ENCODE assay signal across 1 cellular context in the genomic region with DNA sequence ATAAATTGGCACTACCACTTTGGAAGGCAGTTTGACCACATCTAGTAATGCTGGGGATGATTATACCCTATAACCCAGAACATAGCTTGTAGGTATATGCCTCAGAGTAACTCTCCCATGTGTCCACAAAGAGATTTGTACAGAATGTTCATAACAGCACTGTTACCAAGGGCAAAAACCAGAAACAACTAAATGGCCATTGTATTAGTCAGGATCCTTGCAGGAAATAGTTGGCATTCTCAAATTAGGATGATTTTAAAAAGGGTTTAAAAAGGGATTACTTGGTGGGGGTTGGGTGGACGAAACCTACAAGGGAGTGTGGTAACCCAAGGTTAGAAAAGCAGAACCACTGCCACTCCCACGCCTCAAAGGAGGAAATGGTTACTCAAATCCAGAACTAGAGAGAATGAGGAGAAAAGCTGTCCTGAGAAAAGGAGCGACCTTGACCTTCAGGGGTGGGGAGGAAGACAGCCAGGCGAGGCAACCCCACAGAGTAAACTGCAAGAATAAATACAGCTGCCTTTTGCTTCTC.
A peak's percentile ranks its signal among the peaks of the same experiment; 100 is the strongest.
TF ChIP-seq lines count a peak whose summit lies in the region.

No MANE protein-coding gene starts in this region.

TF ChIP-seq in GM12878, 131 proteins besides CTCF, POLR2A, EP300 and RAD21 (continued from another document):
- TF ChIP-seq, protein P1, sequence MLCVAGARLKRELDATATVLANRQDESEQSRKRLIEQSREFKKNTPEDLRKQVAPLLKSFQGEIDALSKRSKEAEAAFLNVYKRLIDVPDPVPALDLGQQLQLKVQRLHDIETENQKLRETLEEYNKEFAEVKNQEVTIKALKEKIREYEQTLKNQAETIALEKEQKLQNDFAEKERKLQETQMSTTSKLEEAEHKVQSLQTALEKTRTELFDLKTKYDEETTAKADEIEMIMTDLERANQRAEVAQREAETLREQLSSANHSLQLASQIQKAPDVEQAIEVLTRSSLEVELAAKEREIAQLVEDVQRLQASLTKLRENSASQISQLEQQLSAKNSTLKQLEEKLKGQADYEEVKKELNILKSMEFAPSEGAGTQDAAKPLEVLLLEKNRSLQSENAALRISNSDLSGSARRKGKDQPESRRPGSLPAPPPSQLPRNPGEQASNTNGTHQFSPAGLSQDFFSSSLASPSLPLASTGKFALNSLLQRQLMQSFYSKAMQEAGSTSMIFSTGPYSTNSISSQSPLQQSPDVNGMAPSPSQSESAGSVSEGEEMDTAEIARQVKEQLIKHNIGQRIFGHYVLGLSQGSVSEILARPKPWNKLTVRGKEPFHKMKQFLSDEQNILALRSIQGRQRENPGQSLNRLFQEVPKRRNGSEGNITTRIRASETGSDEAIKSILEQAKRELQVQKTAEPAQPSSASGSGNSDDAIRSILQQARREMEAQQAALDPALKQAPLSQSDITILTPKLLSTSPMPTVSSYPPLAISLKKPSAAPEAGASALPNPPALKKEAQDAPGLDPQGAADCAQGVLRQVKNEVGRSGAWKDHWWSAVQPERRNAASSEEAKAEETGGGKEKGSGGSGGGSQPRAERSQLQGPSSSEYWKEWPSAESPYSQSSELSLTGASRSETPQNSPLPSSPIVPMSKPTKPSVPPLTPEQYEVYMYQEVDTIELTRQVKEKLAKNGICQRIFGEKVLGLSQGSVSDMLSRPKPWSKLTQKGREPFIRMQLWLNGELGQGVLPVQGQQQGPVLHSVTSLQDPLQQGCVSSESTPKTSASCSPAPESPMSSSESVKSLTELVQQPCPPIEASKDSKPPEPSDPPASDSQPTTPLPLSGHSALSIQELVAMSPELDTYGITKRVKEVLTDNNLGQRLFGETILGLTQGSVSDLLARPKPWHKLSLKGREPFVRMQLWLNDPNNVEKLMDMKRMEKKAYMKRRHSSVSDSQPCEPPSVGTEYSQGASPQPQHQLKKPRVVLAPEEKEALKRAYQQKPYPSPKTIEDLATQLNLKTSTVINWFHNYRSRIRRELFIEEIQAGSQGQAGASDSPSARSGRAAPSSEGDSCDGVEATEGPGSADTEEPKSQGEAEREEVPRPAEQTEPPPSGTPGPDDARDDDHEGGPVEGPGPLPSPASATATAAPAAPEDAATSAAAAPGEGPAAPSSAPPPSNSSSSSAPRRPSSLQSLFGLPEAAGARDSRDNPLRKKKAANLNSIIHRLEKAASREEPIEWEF (IDR thresholded peaks at IDR 0.05; ENCODE audit: insufficient replicate concordance, low read depth, low read length) = no peak
- TF ChIP-seq, protein P2, sequence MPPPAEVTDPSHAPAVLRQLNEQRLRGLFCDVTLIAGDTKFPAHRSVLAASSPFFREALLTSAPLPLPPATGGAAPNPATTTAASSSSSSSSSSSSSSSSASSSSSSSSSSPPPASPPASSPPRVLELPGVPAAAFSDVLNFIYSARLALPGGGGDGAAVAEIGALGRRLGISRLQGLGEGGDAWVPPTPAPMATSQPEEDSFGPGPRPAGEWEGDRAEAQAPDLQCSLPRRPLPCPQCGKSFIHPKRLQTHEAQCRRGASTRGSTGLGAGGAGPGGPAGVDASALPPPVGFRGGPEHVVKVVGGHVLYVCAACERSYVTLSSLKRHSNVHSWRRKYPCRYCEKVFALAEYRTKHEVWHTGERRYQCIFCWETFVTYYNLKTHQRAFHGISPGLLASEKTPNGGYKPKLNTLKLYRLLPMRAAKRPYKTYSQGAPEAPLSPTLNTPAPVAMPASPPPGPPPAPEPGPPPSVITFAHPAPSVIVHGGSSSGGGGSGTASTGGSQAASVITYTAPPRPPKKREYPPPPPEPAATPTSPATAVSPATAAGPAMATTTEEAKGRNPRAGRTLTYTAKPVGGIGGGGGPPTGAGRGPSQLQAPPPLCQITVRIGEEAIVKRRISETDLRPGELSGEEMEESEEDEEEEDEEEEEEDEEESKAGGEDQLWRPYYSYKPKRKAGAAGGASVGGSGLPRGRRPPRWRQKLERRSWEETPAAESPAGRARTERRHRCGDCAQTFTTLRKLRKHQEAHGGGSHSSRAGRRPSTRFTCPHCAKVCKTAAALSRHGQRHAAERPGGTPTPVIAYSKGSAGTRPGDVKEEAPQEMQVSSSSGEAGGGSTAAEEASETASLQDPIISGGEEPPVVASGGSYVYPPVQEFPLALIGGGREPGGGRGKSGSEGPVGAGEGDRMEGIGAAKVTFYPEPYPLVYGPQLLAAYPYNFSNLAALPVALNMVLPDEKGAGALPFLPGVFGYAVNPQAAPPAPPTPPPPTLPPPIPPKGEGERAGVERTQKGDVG (CRISPR knock-in tag; IDR thresholded peaks at IDR 0.05) = no peak
- 0 out of 2 replicates have a peak, but pooled peaks have one; percentile 61 for TF ChIP-seq CHD2 (IDR thresholded peaks at IDR 0.05; ENCODE audit: borderline replicate concordance, low read depth, low read length)
- TF ChIP-seq KDM1A (IDR thresholded peaks at IDR 0.05; ENCODE audit: borderline replicate concordance) = no peak
- 0 out of 2 replicates have a peak, but pooled peaks have one; percentile 53 for TF ChIP-seq STAT3 (IDR thresholded peaks at IDR 0.05; ENCODE audit: low read depth, low read length)
TF ChIP-seq in GM12878: peak in this region for 52.
